ENCODE assay signal across 1 cellular context in genomic region chr10:14604181-14605142, GRCh38.
TF ChIP-seq lines count a peak whose summit lies in the region.

No MANE protein-coding gene starts in this region.

TF ChIP-seq in K562, 482 proteins besides CTCF, POLR2A, EP300 and RAD21 (continued from another document and continues in another):
- TF ChIP-seq ZMIZ1 (IDR thresholded peaks at IDR 0.05; ENCODE audit: low read depth in 2 of 2, low read length in 2 of 2) (no peak), KLF10 (CRISPR knock-in tag; IDR thresholded peaks at IDR 0.05) (no peak), CCNT2 (IDR thresholded peaks at IDR 0.05; ENCODE audit: borderline replicate concordance, extremely low read depth, insufficient read length, low read depth, low read length) (peak; percentile 31), RBM22 (IDR thresholded peaks at IDR 0.05; ENCODE audit: low read depth, low read length, poor library complexity, severe bottlenecking) (no peak), ARID1B (IDR thresholded peaks at IDR 0.05) (no peak), TCF3 (CRISPR knock-in tag; IDR thresholded peaks at IDR 0.05) (no peak), ELF4 (CRISPR knock-in tag; IDR thresholded peaks at IDR 0.05) (peak; percentile 65; the same call in 1 of the 2 replicates), CLOCK (CRISPR knock-in tag; IDR thresholded peaks at IDR 0.05; ENCODE audit: borderline replicate concordance) (no peak), THRAP3 (IDR thresholded peaks at IDR 0.05; ENCODE audit: borderline replicate concordance) (no peak), C11orf30 (IDR thresholded peaks at IDR 0.05; ENCODE audit: low read depth) (no peak), CXXC5 (CRISPR knock-in tag; IDR thresholded peaks at IDR 0.05) (0 out of 2 replicates have a peak, but pooled peaks have one; percentile 19), TAF7 (tag; IDR thresholded peaks at IDR 0.05) (no peak), VEZF1 (CRISPR knock-in tag; IDR thresholded peaks at IDR 0.05) (peak; percentile 72), NFIX (CRISPR knock-in tag; IDR thresholded peaks at IDR 0.05; ENCODE audit: low read depth) (no peak), EGR1 (conservative IDR thresholded peaks at IDR 0.05) (0 out of 2 replicates have a peak, but pooled peaks have one; percentile 10), CHAMP1 (IDR thresholded peaks at IDR 0.05) (no peak), KDM2B (CRISPR knock-in tag; IDR thresholded peaks at IDR 0.05) (peak; percentile 46; the same call in 1 of the 2 replicates), ZBTB26 (CRISPR knock-in tag; IDR thresholded peaks at IDR 0.05) (peak; percentile 88; the same call in 1 of the 2 replicates), SIRT6 (IDR thresholded peaks at IDR 0.05; ENCODE audit: low read depth, low read length) (no peak), NFIC (IDR thresholded peaks at IDR 0.05) (0 out of 2 replicates have a peak, but pooled peaks have one; percentile 11), ASH1L (IDR thresholded peaks at IDR 0.05; ENCODE audit: borderline replicate concordance, low read depth, partially characterized antibody) (no peak), ZNF75A (CRISPR knock-in tag; IDR thresholded peaks at IDR 0.05) (no peak), E2F6 (IDR thresholded peaks at IDR 0.05; ENCODE audit: borderline replicate concordance in 1 of 2, extremely low read depth in 1 of 2, insufficient read depth in 1 of 2, insufficient read length in 1 of 2, low read depth in 1 of 2, low read length in 1 of 2, poor library complexity in 1 of 2, severe bottlenecking in 1 of 2) (peak in 1 of 2 experiments; percentile 59), ZBTB9 (CRISPR knock-in tag; IDR thresholded peaks at IDR 0.05) (0 out of 2 replicates have a peak, but pooled peaks have one; percentile 26), POU5F1 (IDR thresholded peaks at IDR 0.05; ENCODE audit: borderline replicate concordance, low read depth, low read length, partially characterized antibody) (no peak), MTA3 (IDR thresholded peaks at IDR 0.05; ENCODE audit: borderline replicate concordance) (no peak), HSF4 (CRISPR knock-in tag; IDR thresholded peaks at IDR 0.05; ENCODE audit: borderline replicate concordance) (no peak), ZNF551 (CRISPR knock-in tag; IDR thresholded peaks at IDR 0.05) (no peak), SNIP1 (IDR thresholded peaks at IDR 0.05; ENCODE audit: low read depth) (no peak), ATF1 (CRISPR knock-in tag; IDR thresholded peaks at IDR 0.05) (no peak), ATF1 (tag; IDR thresholded peaks at IDR 0.05) (no peak), SREBF2 (CRISPR knock-in tag; IDR thresholded peaks at IDR 0.05) (no peak), CEBPB (tag; IDR thresholded peaks at IDR 0.05) (no peak), SAFB (IDR thresholded peaks at IDR 0.05; ENCODE audit: borderline replicate concordance, low read depth, low read length) (peak; percentile 45; the same call in 1 of the 2 replicates), POLR2H (tag; IDR thresholded peaks at IDR 0.05; ENCODE audit: low read depth) (no peak), ZNF639 (CRISPR knock-in tag; conservative IDR thresholded peaks at IDR 0.05 in 1 of 2, IDR thresholded peaks at IDR 0.05 in 1 of 2) (peak in 1 of 2 experiments; percentile 62; a peak in 1 of 4 replicates), POLR2G (IDR thresholded peaks at IDR 0.05; ENCODE audit: low read depth, low read length) (peak; percentile 45; the same call in 1 of the 2 replicates), MED1 (CRISPR knock-in tag; IDR thresholded peaks at IDR 0.05; ENCODE audit: borderline replicate concordance) (no peak), E2F8 (IDR thresholded peaks at IDR 0.05; ENCODE audit: low read depth, partially characterized antibody) (no peak), JUNB (CRISPR knock-in tag; conservative IDR thresholded peaks at IDR 0.05) (no peak), OTX1 (CRISPR knock-in tag; IDR thresholded peaks at IDR 0.05) (peak; percentile 80; the same call in 1 of the 2 replicates), ZNF512 (tag; IDR thresholded peaks at IDR 0.05) (peak; percentile 96)
